In the genomic region with DNA sequence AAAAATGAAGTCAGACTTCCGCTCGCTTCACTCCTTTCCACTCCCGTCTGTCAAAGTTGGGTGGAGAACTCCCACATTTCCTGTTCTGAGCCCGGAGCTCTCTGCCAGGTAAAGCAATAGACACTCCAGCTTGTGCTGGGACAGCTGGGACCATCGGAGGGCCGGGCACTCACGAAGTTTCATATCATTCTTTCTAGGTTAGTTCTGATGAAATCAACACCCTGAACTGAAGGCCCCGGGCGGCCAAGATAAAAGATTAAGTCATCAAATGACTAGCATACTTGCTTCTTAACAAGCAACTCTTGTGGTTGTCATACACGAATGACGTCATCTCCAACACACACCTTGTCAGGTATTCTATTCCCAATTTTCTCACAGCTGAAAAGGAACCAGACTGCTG, we compare ENCODE assay signal across 16 cellular contexts. TPM values are rescaled to one million over a fixed set of nuclear protein-coding genes. Genes with fewer than 3 reads are reported as not detected.
DNase-seq lines count a peak whose midpoint lies in the region; ATAC-seq, FAIRE-seq and TF ChIP-seq lines count a peak whose summit lies in the region.
"Had no signal": no experiment of that assay in that cellular context is flagged by ENCODE, and none has a peak within 500 bp of the region (broad histone marks: within the 10 kb centered on the region; RNA-seq: fewer than 3 reads in every experiment).

No MANE protein-coding gene starts in this region.

- TF ChIP-seq CTCF in GM12878 (IDR thresholded peaks at IDR 0.05 in 2 of 3, conservative IDR thresholded peaks at IDR 0.05 in 1 of 3; ENCODE audit: control insufficient read depth in 2 of 3, extremely low read depth in 1 of 3, insufficient read depth in 1 of 3, low read depth in 3 of 3, low read length in 3 of 3) (no peak), sigmoid colon (IDR thresholded peaks at IDR 0.05) (no peak)

- H3K4me3 ChIP-seq in HUES64 (ENCODE audit: low read length) (no peak overlapping the region), GM12878 (no peak overlapping the region), right cardiac atrium (ENCODE audit: low read length) (no peak overlapping the region), sigmoid colon (no peak overlapping the region)
- H3K4me3 ChIP-seq: dorsolateral prefrontal cortex had no signal

- H3K4me1 Mint-ChIP-seq in activated CD4-positive, alpha-beta T cell treated with anti-CD3 and anti-CD28 coated beads, Interleukin-2, amount 10 ng/mL, durations not matched to agents 24 days and 14 days: no peaks in the 10 kb centered on the region
- no peaks in the 10 kb centered on the region for H3K4me1 Mint-ChIP-seq in activated CD4-positive, alpha-beta memory T cell treated with anti-CD3 and anti-CD28 coated beads, Interleukin-2, amount 10 ng/mL, durations not matched to agents 7 days and 5 days
- H3K4me1 Mint-ChIP-seq: activated naive CD8-positive, alpha-beta T cell treated with anti-CD3 and anti-CD28 coated beads, Interleukin-2, amount 10 ng/mL, durations not matched to agents 7 days and 5 days; CD14-positive monocyte had no signal

- peak overlapping the region; percentile 33; the same call in 1 of the 2 replicates for H3K27ac ChIP-seq in HUES64 (ENCODE audit: low read depth, low read length)
- H3K27ac ChIP-seq in GM12878 (ENCODE audit: control insufficient read depth, insufficient read depth): no peak overlapping the region
- no peak overlapping the region for H3K27ac ChIP-seq in right cardiac atrium (ENCODE audit: low read length)
- H3K27ac ChIP-seq in sigmoid colon: no peak overlapping the region
- H3K27ac ChIP-seq: dorsolateral prefrontal cortex had no signal

- H3K9me3 Mint-ChIP-seq in activated CD4-positive, alpha-beta T cell treated with anti-CD3 and anti-CD28 coated beads, Interleukin-2, amount 10 ng/mL, durations not matched to agents 24 days and 14 days: no peaks in the 10 kb centered on the region
- no peaks in the 10 kb centered on the region for H3K9me3 Mint-ChIP-seq in activated CD4-positive, alpha-beta memory T cell treated with anti-CD3 and anti-CD28 coated beads, Interleukin-2, amount 10 ng/mL, durations not matched to agents 7 days and 5 days
- H3K9me3 Mint-ChIP-seq: stimulated activated naive CD8-positive, alpha-beta T cell treated with anti-CD3 and anti-CD28 coated beads, Interleukin-15, Interleukin-2, amounts not matched to agents 100 ng/mL and 50 ng/mL, for 24 hours had no signal

- H3K4me2 ChIP-seq in GM12878 (ENCODE audit: control insufficient read depth, insufficient read depth): no peak overlapping the region

- in situ Hi-C loops in GM12878 (cut with MboI): no loop called here

- CTCF ChIA-PET in GM12878 (lab: Yijun Ruan, JAX): no interaction called here
- CTCF ChIA-PET in activated CD4-positive, alpha-beta memory T cell treated with anti-CD3 and anti-CD28 coated beads, Interleukin-2, amount 10 ng/mL, durations not matched to agents 7 days and 5 days (lab: Charles Lee): no interaction called here

- TF ChIP-seq RAD21 in GM12878 (IDR thresholded peaks at IDR 0.05; ENCODE audit: insufficient read depth, low read depth, low read length): no peak

- H3K4me1 ChIP-seq in HUES64 (ENCODE audit: insufficient read depth, low read length) (peaks cover 32% of the 10 kb centered on the region), GM12878 (ENCODE audit: control insufficient read depth, insufficient read depth, low read length) (no peaks in the 10 kb centered on the region), right cardiac atrium (ENCODE audit: control insufficient read depth, insufficient read depth, low read length) (peaks cover 12% of the 10 kb centered on the region), sigmoid colon (no peaks in the 10 kb centered on the region)

- SMC1A ChIA-PET in GM12878 (lab: Charles Lee; ENCODE audit: uncharacterized antibody, unreplicated experiment): no interaction called here

- H3K79me2 ChIP-seq in GM12878 (ENCODE audit: control insufficient read depth, insufficient read depth, low read length): no peaks in the 10 kb centered on the region

- H3K9me3 ChIP-seq in HUES64 (ENCODE audit: insufficient read depth, low read depth, low read length): no peaks in the 10 kb centered on the region
- no peaks in the 10 kb centered on the region for H3K9me3 ChIP-seq in GM12878 (replicated peaks; ENCODE audit: control insufficient read depth, insufficient read depth, low read length)
- no peaks in the 10 kb centered on the region for H3K9me3 ChIP-seq in right cardiac atrium (ENCODE audit: control insufficient read depth, low read length)
- H3K9me3 ChIP-seq in sigmoid colon: no peaks in the 10 kb centered on the region

- TF ChIP-seq EP300 in GM12878 (IDR thresholded peaks at IDR 0.05; ENCODE audit: borderline replicate concordance in 1 of 2, control insufficient read depth in 1 of 2, low read depth in 2 of 2, low read length in 2 of 2) (no peak), sigmoid colon (IDR thresholded peaks at IDR 0.05) (no peak)

- FAIRE-seq in GM12878 (lab: Jason Lieb, UNC): no peak

- no peaks in the 10 kb centered on the region for H3K36me3 Mint-ChIP-seq in activated CD4-positive, alpha-beta T cell treated with anti-CD3 and anti-CD28 coated beads, Interleukin-2, amount 10 ng/mL, durations not matched to agents 24 days and 14 days (ENCODE audit: low read depth)
- no peaks in the 10 kb centered on the region for H3K36me3 Mint-ChIP-seq in activated CD4-positive, alpha-beta memory T cell treated with anti-CD3 and anti-CD28 coated beads, Interleukin-2, amount 10 ng/mL, durations not matched to agents 7 days and 5 days (ENCODE audit: low read depth)
- H3K36me3 Mint-ChIP-seq: activated naive CD8-positive, alpha-beta T cell treated with anti-CD3 and anti-CD28 coated beads, Interleukin-2, amount 10 ng/mL, durations not matched to agents 7 days and 5 days; CD14-positive monocyte; memory B cell had no signal

- H4K20me1 ChIP-seq in GM12878 (ENCODE audit: control insufficient read depth, insufficient read depth): no peaks in the 10 kb centered on the region

- no peaks in the 10 kb centered on the region for H3K27me3 Mint-ChIP-seq in activated CD4-positive, alpha-beta T cell treated with anti-CD3 and anti-CD28 coated beads, Interleukin-2, amount 10 ng/mL, durations not matched to agents 24 days and 14 days
- no peaks in the 10 kb centered on the region for H3K27me3 Mint-ChIP-seq in activated CD4-positive, alpha-beta memory T cell treated with anti-CD3 and anti-CD28 coated beads, Interleukin-2, amount 10 ng/mL, durations not matched to agents 7 days and 5 days
- H3K27me3 Mint-ChIP-seq: activated naive CD8-positive, alpha-beta T cell treated with anti-CD3 and anti-CD28 coated beads, Interleukin-2, amount 10 ng/mL, durations not matched to agents 7 days and 5 days; memory B cell had no signal

- no peak overlapping the region for H3K27ac Mint-ChIP-seq in activated CD4-positive, alpha-beta T cell treated with anti-CD3 and anti-CD28 coated beads, Interleukin-2, amount 10 ng/mL, durations not matched to agents 24 days and 14 days
- H3K27ac Mint-ChIP-seq in activated CD4-positive, alpha-beta memory T cell treated with anti-CD3 and anti-CD28 coated beads, Interleukin-2, amount 10 ng/mL, durations not matched to agents 7 days and 5 days: no peak overlapping the region
- H3K27ac Mint-ChIP-seq: activated naive CD8-positive, alpha-beta T cell treated with anti-CD3 and anti-CD28 coated beads, Interleukin-2, amount 10 ng/mL, durations not matched to agents 7 days and 5 days; CD14-positive monocyte; memory B cell; stimulated activated naive CD8-positive, alpha-beta T cell treated with anti-CD3 and anti-CD28 coated beads, Interleukin-15, Interleukin-2, amounts not matched to agents 100 ng/mL and 50 ng/mL, for 24 hours had no signal

- RAD21 ChIA-PET in GM12878 (lab: Charles Lee; ENCODE audit: unreplicated experiment): no interaction called here

- H3K27me3 ChIP-seq in HUES64 (ENCODE audit: insufficient read depth, low read length): no peaks in the 10 kb centered on the region
- H3K27me3 ChIP-seq in GM12878 (replicated peaks in 1 of 2; ENCODE audit: control insufficient read depth in 2 of 2, insufficient read depth in 2 of 2, low read length in 1 of 2): no peaks in the 10 kb centered on the region
- H3K27me3 ChIP-seq in right cardiac atrium (ENCODE audit: control insufficient read depth, insufficient read depth): no peaks in the 10 kb centered on the region
- H3K27me3 ChIP-seq in sigmoid colon: no peaks in the 10 kb centered on the region
- H3K27me3 ChIP-seq: dorsolateral prefrontal cortex had no signal

- H3K4me3 Mint-ChIP-seq in activated CD4-positive, alpha-beta T cell treated with anti-CD3 and anti-CD28 coated beads, Interleukin-2, amount 10 ng/mL, durations not matched to agents 24 days and 14 days: no peak overlapping the region
- H3K4me3 Mint-ChIP-seq in activated CD4-positive, alpha-beta memory T cell treated with anti-CD3 and anti-CD28 coated beads, Interleukin-2, amount 10 ng/mL, durations not matched to agents 7 days and 5 days: no peak overlapping the region
- H3K4me3 Mint-ChIP-seq: activated naive CD8-positive, alpha-beta T cell treated with anti-CD3 and anti-CD28 coated beads, Interleukin-2, amount 10 ng/mL, durations not matched to agents 7 days and 5 days; CD14-positive monocyte; memory B cell; stimulated activated naive CD8-positive, alpha-beta T cell treated with anti-CD3 and anti-CD28 coated beads, Interleukin-15, Interleukin-2, amounts not matched to agents 100 ng/mL and 50 ng/mL, for 24 hours had no signal

- no TSS peak for BruUV-seq in GM12878 (replicated peaks; lab: Mats Ljungman, UMichigan)

- WGBS in HUES64: 90% methylated on average over 11 of the region's 11 CpGs
- 33% methylated on average over 11 of the region's 11 CpGs for WGBS in GM12878 (ENCODE audit: insufficient coverage, insufficient replicate concordance, low lambda C conversion rate, missing lambda C conversion rate)
- 35% methylated on average over 11 of the region's 11 CpGs for WGBS in right cardiac atrium
- 68 to 87% methylated on average over 11 of the region's 11 CpGs for WGBS in sigmoid colon, 2 donors

- no peak overlapping the region for H2AFZ ChIP-seq in GM12878 (ENCODE audit: control insufficient read depth, low read depth, low read length)

- no peaks in the 10 kb centered on the region for H3K36me3 ChIP-seq in HUES64 (ENCODE audit: insufficient read depth, low read length)
- H3K36me3 ChIP-seq in GM12878 (ENCODE audit: control insufficient read depth in 2 of 2, insufficient read depth in 2 of 2, low read length in 1 of 2): no peaks in the 10 kb centered on the region
- H3K36me3 ChIP-seq in sigmoid colon: no peaks in the 10 kb centered on the region

- ATAC-seq in GM12878 (no peak), right cardiac atrium (peak; percentile 60 to 82), HG02870 (IDR thresholded peaks at IDR 0.05; ENCODE audit: unreplicated experiment) (no peak)

- intact Hi-C loops in GM12878 (cut with micrococcal nuclease; ENCODE audit: unreplicated experiment): no loop called here
- intact Hi-C loops in right cardiac atrium (cut with DNase I): no loop called here
- intact Hi-C loops in sigmoid colon (cut with DNase I): no loop called here
- intact Hi-C loops in activated CD4-positive, alpha-beta T cell treated with anti-CD3 and anti-CD28 coated beads, Interleukin-2, amount 10 ng/mL, durations not matched to agents 24 days and 14 days (cut with micrococcal nuclease): no loop called here

- POLR2A ChIA-PET in GM12878 (lab: Charles Lee): interaction anchor here (0.6 kb wide), 1 partner anchor 110 kb away, joined by 3 read pairs; no protein-coding TSS in a partner anchor
- POLR2A ChIA-PET in activated CD4-positive, alpha-beta memory T cell treated with anti-CD3 and anti-CD28 coated beads, Interleukin-2, amount 10 ng/mL, durations not matched to agents 7 days and 5 days (lab: Charles Lee): no interaction called here

- no peak overlapping the region for H3K9ac ChIP-seq in HUES64 (ENCODE audit: low read depth, low read length)
- no peak overlapping the region for H3K9ac ChIP-seq in GM12878 (ENCODE audit: control insufficient read depth, insufficient read depth, low read length)

- DNase-seq in GM12878 (ENCODE audit: low read depth, low spot score) (no peak), right cardiac atrium (peak in 2 of 3 donors; percentile 37 to 71), sigmoid colon (peak; percentile 64), COR-L47 (lab: John Stamatoyannopoulos, UW) (no peak)
- no peak for DNase-seq in activated CD4-positive, alpha-beta T cell treated with anti-CD3 and anti-CD28 coated beads, Interleukin-2, amount 10 ng/mL, durations not matched to agents 24 days and 14 days
- no peak for DNase-seq in activated CD4-positive, alpha-beta memory T cell treated with anti-CD3 and anti-CD28 coated beads, Interleukin-2, amount 10 ng/mL, durations not matched to agents 7 days and 5 days
- DNase-seq: activated naive CD8-positive, alpha-beta T cell treated with anti-CD3 and anti-CD28 coated beads, Interleukin-2, amount 10 ng/mL, durations not matched to agents 7 days and 5 days; NCI-H2227 treated with DMSO at 0.1 percent for 48 hours; stimulated activated CD4-positive, alpha-beta T cell treated with anti-CD3 and anti-CD28 coated beads, Interleukin-4, amount 100 ng/mL, for 1 hour; T-helper 9 cell had no signal

- TF ChIP-seq POLR2A in GM12878 (IDR thresholded peaks at IDR 0.05; ENCODE audit: low read depth, low read length): no peak
- TF ChIP-seq POLR2A in sigmoid colon (IDR thresholded peaks at IDR 0.05): no peak

RNA-seq across cellular contexts. Expression of a gene that starts 42.1 kb away (rescaled TPM):
- polyA plus RNA-seq in HUES64 (2013, experiment 1 of 2): 35.9 TPM
- polyA plus RNA-seq in HUES64 (2013, experiment 2 of 2): 37.1 TPM
- 46.7 and 50.7 TPM in 2 replicates for total RNA-seq in GM12878 (2013; cell fraction: nucleolus; rRNA removed)
- total RNA-seq in GM12878 (2014; rRNA removed) (0.51 and 0.54 TPM in 2 replicates), GM12878 (2014; rRNA removed; fragmentation: Illumina TruSeq; extraction: Trizol) (0.18 TPM in 2 replicates), GM12878 (2021) (0.40 and 0.49 TPM in 2 replicates), right cardiac atrium (10 to 100 TPM; 32.7 to 38.3 (median 34.4) TPM), sigmoid colon (10 to 100 TPM; 29.8 to 54.0 (median 44.8) TPM)
- 0.30 TPM for polyA plus RNA-seq in GM12878 (2011; ENCODE audit: low read depth)
- polyA plus RNA-seq in GM12878 (2011; rRNA removed) (2.6 and 3.3 TPM in 2 replicates), GM12878 (2014; fragmentation: Illumina TruSeq; extraction: Trizol) (0.19 and 0.22 TPM in 2 replicates), GM12878 (2014; fragmentation: Nextera tagmentation; extraction: Ambion mirVana) (under 1 TPM; 0.02 to 0.06 TPM), GM12878 (2014; rRNA removed) (0.16 and 0.44 TPM in 2 replicates), GM12878 (2016; fragmentation: Nextera tagmentation; extraction: Ambion mirVana) (under 1 TPM in 1 of 2 experiments, not detected in 1; 0.29 TPM), right cardiac atrium (15.8 TPM), sigmoid colon (10 to 100 TPM; 10.2 to 12.7 (median 12.4) TPM)
- 1.4 and 1.6 TPM in 2 replicates for polyA plus RNA-seq in GM12878 (2011; cell fraction: cytosol; rRNA removed)
- polyA plus RNA-seq in GM12878 (2011; cell fraction: nucleus; rRNA removed): 3.5 and 3.9 TPM in 2 replicates
- polyA plus RNA-seq in GM12878 (2012): 0.21 and 0.47 TPM in 2 replicates
- 4.6 and 10.3 TPM in 2 replicates for polyA minus RNA-seq in GM12878 (2011; rRNA and poly(A)+ RNA removed)
- 2.3 TPM in 2 replicates for polyA minus RNA-seq in GM12878 (2011; cell fraction: cytosol; rRNA and poly(A)+ RNA removed)
- 3.9 and 7.5 TPM in 2 replicates for polyA minus RNA-seq in GM12878 (2011; cell fraction: nucleus; rRNA and poly(A)+ RNA removed)
- total RNA-seq in activated CD4-positive, alpha-beta T cell treated with anti-CD3 and anti-CD28 coated beads, Interleukin-2, amount 10 ng/mL, durations not matched to agents 24 days and 14 days: 2.0 and 2.2 TPM in 2 replicates
- total RNA-seq in activated CD4-positive, alpha-beta memory T cell treated with anti-CD3 and anti-CD28 coated beads, Interleukin-2, amount 10 ng/mL, durations not matched to agents 7 days and 5 days: under 1 TPM; 0.18 to 0.25 TPM
- total RNA-seq: activated naive CD8-positive, alpha-beta T cell treated with anti-CD3 and anti-CD28 coated beads, Interleukin-2, amount 10 ng/mL, durations not matched to agents 7 days and 5 days had no signal
- polyA plus RNA-seq: CD14-positive monocyte had no signal

Comparison
In these comparisons a context has a peak if more than half of its experiments do, and no peak if none do; other contexts are left out.
1. ATAC-seq: peak in right cardiac atrium (2 of 2); none in GM12878 (single experiment) and HG02870 (single experiment).
2. DNase-seq: peak in right cardiac atrium (2 of 3) and sigmoid colon (single experiment); none in GM12878 (single experiment), activated CD4-positive, alpha-beta T cell treated with anti-CD3 and anti-CD28 coated beads, Interleukin-2, amount 10 ng/mL, durations not matched to agents 24 days and 14 days (single experiment), activated CD4-positive, alpha-beta memory T cell treated with anti-CD3 and anti-CD28 coated beads, Interleukin-2, amount 10 ng/mL, durations not matched to agents 7 days and 5 days (single experiment) and COR-L47 (single experiment).